8 cellular contexts compared by ENCODE assay signal in the genomic region with DNA sequence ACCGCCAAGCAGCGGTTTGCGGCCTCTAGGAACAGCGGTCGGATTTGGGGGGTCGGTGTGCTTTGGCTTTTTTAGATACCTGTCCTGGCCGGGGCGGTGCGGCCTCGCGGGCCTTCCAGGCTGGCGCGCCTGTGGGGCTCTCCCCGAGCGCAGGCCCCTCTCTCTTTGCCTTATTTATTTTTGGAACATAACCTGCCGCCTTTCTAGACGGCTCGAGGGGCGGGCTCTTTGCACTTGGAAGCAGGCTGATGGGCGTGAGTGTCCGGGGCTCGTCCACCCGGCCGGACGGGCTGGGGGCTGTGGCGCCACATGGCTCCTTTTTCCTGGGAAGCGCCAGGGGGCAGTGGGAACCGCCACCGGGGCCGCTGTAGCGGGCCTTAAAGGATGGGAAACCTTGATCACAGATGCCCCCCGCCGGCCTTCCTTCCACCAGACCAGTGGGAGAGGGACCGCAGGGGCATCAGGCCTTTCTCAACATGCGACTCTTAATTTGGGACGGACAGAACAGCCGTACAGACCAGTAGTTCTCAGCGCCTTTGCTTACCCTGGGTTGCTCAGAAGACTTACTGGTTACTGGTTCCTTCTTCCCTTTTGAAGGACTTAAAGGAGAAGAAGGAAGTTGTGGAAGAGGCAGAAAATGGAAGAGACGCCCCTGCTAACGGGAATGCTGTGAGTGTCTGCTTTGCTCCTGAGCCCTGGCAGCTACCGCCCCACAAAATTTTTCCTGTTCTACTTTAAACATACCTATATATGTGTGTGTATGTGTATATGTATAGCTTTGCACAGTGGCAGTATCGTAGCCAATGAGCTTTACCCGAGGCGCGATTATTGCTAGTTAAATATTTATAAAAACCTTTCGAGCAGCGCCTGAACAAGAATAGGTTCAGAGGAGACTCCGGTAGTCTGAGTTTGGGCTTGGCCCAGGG. TPM values are rescaled to one million over a fixed set of nuclear protein-coding genes. Genes with fewer than 3 reads are reported as not detected.
DNase-seq lines count a peak whose midpoint lies in the region; ATAC-seq and TF ChIP-seq lines count a peak whose summit lies in the region.

No MANE protein-coding gene starts in this region.

- H3K4me3 ChIP-seq in BLaER1 (peak overlapping the region; percentile 100), HUES48 (ENCODE audit: low read depth, low read length) (peak overlapping the region; percentile 95), heart left ventricle (peak overlapping the region; percentile 63 to 99 (median 96)), psoas muscle (peak overlapping the region; percentile 89)

- H3K27ac ChIP-seq in BLaER1 (peak overlapping the region; percentile 100), HUES48 (ENCODE audit: low read depth, low read length) (peak overlapping the region; percentile 83), heart left ventricle (peak overlapping the region; percentile 94 to 100 (median 99)), psoas muscle (peak overlapping the region; percentile 97)

- WGBS in heart left ventricle, 4 donors, result 4 to 8% (median 6%) methylated on average over 41 to 48 of the region's 48 CpGs
- 6 to 11% (median 6%) methylated on average over 43 to 48 of the region's 48 CpGs for WGBS in psoas muscle, 3 donors

- TF ChIP-seq CTCF in heart left ventricle (IDR thresholded peaks at IDR 0.05) (peak in 1 of 12 donors; percentile 9), psoas muscle (IDR thresholded peaks at IDR 0.05) (peak; percentile 3)

- H3K36me3 Mint-ChIP-seq in activated T-helper 2 cell treated with anti-CD3 and anti-CD28 coated beads, Interferon-gamma antibody, Interleukin-2, Interleukin-4, amounts not matched to agents 10 μg/mL and 5 μg/mL and 100 μg/mL, durations not matched to agents 14 hours and 24 hours and 36 hours (ENCODE audit: low read depth), result peaks cover 57% of the 10 kb centered on the region

- no peak for TF ChIP-seq POLR2A in heart left ventricle (IDR thresholded peaks at IDR 0.05)

- H3K27me3 Mint-ChIP-seq in activated T-helper 2 cell treated with anti-CD3 and anti-CD28 coated beads, Interferon-gamma antibody, Interleukin-2, Interleukin-4, amounts not matched to agents 10 μg/mL and 5 μg/mL and 100 μg/mL, durations not matched to agents 14 hours and 24 hours and 36 hours (ENCODE audit: low read depth), result no peaks in the 10 kb centered on the region

- H3K9me3 Mint-ChIP-seq in activated T-helper 2 cell treated with anti-CD3 and anti-CD28 coated beads, Interferon-gamma antibody, Interleukin-2, Interleukin-4, amounts not matched to agents 10 μg/mL and 5 μg/mL and 100 μg/mL, durations not matched to agents 14 hours and 24 hours and 36 hours, result no peaks in the 10 kb centered on the region

- peak overlapping the region; percentile 100 for H3K4me2 ChIP-seq in BLaER1

- peak overlapping the region; percentile 96 for H3K4me3 Mint-ChIP-seq in activated T-helper 2 cell treated with anti-CD3 and anti-CD28 coated beads, Interferon-gamma antibody, Interleukin-2, Interleukin-4, amounts not matched to agents 10 μg/mL and 5 μg/mL and 100 μg/mL, durations not matched to agents 14 hours and 24 hours and 36 hours (ENCODE audit: low read depth)

- peaks cover 36% of the 10 kb centered on the region for H3K4me1 Mint-ChIP-seq in activated T-helper 2 cell treated with anti-CD3 and anti-CD28 coated beads, Interferon-gamma antibody, Interleukin-2, Interleukin-4, amounts not matched to agents 10 μg/mL and 5 μg/mL and 100 μg/mL, durations not matched to agents 14 hours and 24 hours and 36 hours (ENCODE audit: low read depth)

- H3K4me1 ChIP-seq in BLaER1, result peaks cover 41% of the 10 kb centered on the region
- H3K4me1 ChIP-seq in HUES48 (ENCODE audit: control insufficient read depth, insufficient read depth, low read length), result peaks cover 19% of the 10 kb centered on the region; the same call in 1 of the 2 replicates
- H3K4me1 ChIP-seq in heart left ventricle, result peaks cover 6 to 61% (median 41%) of the 10 kb centered on the region in 12 donors
- peaks cover 27% of the 10 kb centered on the region for H3K4me1 ChIP-seq in psoas muscle

- H4K20me1 ChIP-seq in BLaER1, result peaks cover 76% of the 10 kb centered on the region

- H3K9me3 ChIP-seq in BLaER1 (no peaks in the 10 kb centered on the region), HUES48 (ENCODE audit: control insufficient read depth, insufficient read depth, low read length) (no peaks in the 10 kb centered on the region), heart left ventricle (no peaks in the 10 kb centered on the region), psoas muscle (no peaks in the 10 kb centered on the region)

- peak overlapping the region; percentile 98 for H3K27ac Mint-ChIP-seq in activated T-helper 2 cell treated with anti-CD3 and anti-CD28 coated beads, Interferon-gamma antibody, Interleukin-2, Interleukin-4, amounts not matched to agents 10 μg/mL and 5 μg/mL and 100 μg/mL, durations not matched to agents 14 hours and 24 hours and 36 hours

- ATAC-seq in heart left ventricle (no peak), psoas muscle (no peak), GM21619 (IDR thresholded peaks at IDR 0.05; ENCODE audit: unreplicated experiment) (no peak), HG03565 (IDR thresholded peaks at IDR 0.05; ENCODE audit: unreplicated experiment) (no peak)

- H3K27me3 ChIP-seq in BLaER1 (no peaks in the 10 kb centered on the region), HUES48 (ENCODE audit: control insufficient read depth, insufficient read depth, low read length) (no peaks in the 10 kb centered on the region), heart left ventricle (no peaks in the 10 kb centered on the region), psoas muscle (ENCODE audit: insufficient read depth in 3 of 3, low read length in 2 of 3) (no peaks in the 10 kb centered on the region)

- DNase-seq in activated T-helper 2 cell treated with anti-CD3 and anti-CD28 coated beads, Interferon-gamma antibody, Interleukin-2, Interleukin-4, amounts not matched to agents 10 μg/mL and 5 μg/mL and 100 μg/mL, durations not matched to agents 14 hours and 24 hours and 36 hours (ENCODE audit: low spot score), result no peak
- DNase-seq in heart left ventricle (peak; percentile 47 to 67 (median 56)), psoas muscle (peak; percentile 47 to 71), occipital lobe (lab: John Stamatoyannopoulos, UW) (no peak)

- intact Hi-C loops in activated T-helper 2 cell treated with anti-CD3 and anti-CD28 coated beads, Interferon-gamma antibody, Interleukin-2, Interleukin-4, amounts not matched to agents 10 μg/mL and 5 μg/mL and 100 μg/mL, durations not matched to agents 14 hours and 24 hours and 36 hours (cut with micrococcal nuclease), result no loop called here
- intact Hi-C loops in heart left ventricle (cut with DNase I) (loop anchor here in 3 of 10 donors (1.0 kb wide), 3 partner anchors 63 to 102 kb away; no protein-coding TSS in a partner anchor), psoas muscle (cut with DNase I) (loop anchor here in 1 of 2 donors (1.0 to 5.0 kb wide), 2 partner anchors 31 to 71 kb away; a partner anchor contains a TSS)

- H3K36me3 ChIP-seq in BLaER1, result peaks cover 66% of the 10 kb centered on the region
- H3K36me3 ChIP-seq in HUES48 (ENCODE audit: control insufficient read depth, insufficient read depth, low read length), result peaks cover 37% of the 10 kb centered on the region
- H3K36me3 ChIP-seq in heart left ventricle, result peaks cover 0 to 29% (median 25%) of the 10 kb centered on the region in 9 donors
- peaks cover 0 to 25% of the 10 kb centered on the region in 2 donors for H3K36me3 ChIP-seq in psoas muscle (ENCODE audit: insufficient read depth in 1 of 2, low read depth in 1 of 2)

- H3K9ac ChIP-seq in BLaER1, result peak overlapping the region; percentile 100
- peak overlapping the region; percentile 99 for H3K9ac ChIP-seq in HUES48 (ENCODE audit: low read depth, low read length)

RNA-seq across cellular contexts. Expression of a gene that starts 2.7 kb away (rescaled TPM):
- total RNA-seq in activated T-helper 2 cell treated with anti-CD3 and anti-CD28 coated beads, Interferon-gamma antibody, Interleukin-2, Interleukin-4, amounts not matched to agents 10 μg/mL and 5 μg/mL and 100 μg/mL, durations not matched to agents 14 hours and 24 hours and 36 hours, result 2,151 and 2,259 TPM in 2 replicates
- 100 to 1,000 TPM; 143 to 409 (median 200) TPM for total RNA-seq in heart left ventricle
- 100 to 1,000 TPM; 403 to 707 TPM for polyA plus RNA-seq in heart left ventricle
- 100 to 1,000 TPM; 124 to 263 (median 168) TPM for total RNA-seq in psoas muscle
- 100 to 1,000 TPM; 210 to 347 (median 274) TPM for polyA plus RNA-seq in psoas muscle
- 647 TPM for total RNA-seq in occipital lobe

Comparison
In these comparisons a context has a peak if more than half of its experiments do, and no peak if none do; other contexts are left out.
1. DNase-seq: peak in heart left ventricle (5 of 5) and psoas muscle (2 of 2); none in activated T-helper 2 cell treated with anti-CD3 and anti-CD28 coated beads, Interferon-gamma antibody, Interleukin-2, Interleukin-4, amounts not matched to agents 10 μg/mL and 5 μg/mL and 100 μg/mL, durations not matched to agents 14 hours and 24 hours and 36 hours (single experiment) and occipital lobe (single experiment).
2. Peak in every context shown above with its lines, with median percentiles within 50 percentile points of each other: H3K27ac ChIP-seq and H3K4me3 ChIP-seq.